ENCODE assay signal across 10 cellular contexts in genomic region chr3:42129014-42129953, GRCh38. TPM values are rescaled to one million over a fixed set of nuclear protein-coding genes. Genes with fewer than 3 reads are reported as not detected.
DNase-seq lines count a peak whose midpoint lies in the region; ATAC-seq and TF ChIP-seq lines count a peak whose summit lies in the region.
"Had no signal": no experiment of that assay in that cellular context is flagged by ENCODE, and none has a peak within 500 bp of the region (broad histone marks: within the 10 kb centered on the region; RNA-seq: fewer than 3 reads in every experiment).

No MANE protein-coding gene starts in this region.

- H3K4me3 ChIP-seq in GM12864 (ENCODE audit: low read depth, low read length) = no peak overlapping the region
- peak overlapping the region in 1 of 2 donors; percentile 12 for H3K4me3 ChIP-seq in muscle layer of duodenum (ENCODE audit: low read depth in 1 of 2, low read length in 2 of 2)
- H3K4me3 ChIP-seq in esophagus muscularis mucosa = no peak overlapping the region

- 70% methylated on average over 18 of the region's 18 CpGs for WGBS in esophagus muscularis mucosa

- H3K9me3 ChIP-seq in muscle layer of duodenum (ENCODE audit: control insufficient read depth in 1 of 2, low read length in 2 of 2) (no peaks in the 10 kb centered on the region), esophagus muscularis mucosa (no peaks in the 10 kb centered on the region)

- TF ChIP-seq POLR2A in esophagus muscularis mucosa (IDR thresholded peaks at IDR 0.05; ENCODE audit: low read depth) = no peak

- peak; percentile 61 for DNase-seq in GM12864 (ENCODE audit: low read depth)
- peak; percentile 27 for DNase-seq in astrocyte of the hippocampus (ENCODE audit: low read depth, low spot score)
- no peak for DNase-seq in DMS79 treated with DMSO at 0.1 percent for 48 hours (lab: John Stamatoyannopoulos, UW)
- DNase-seq in DMS153 (lab: John Stamatoyannopoulos, UW) = no peak
- no peak for DNase-seq in esophagus muscularis mucosa (ENCODE audit: extremely low spot score)
- DNase-seq in HuH-7 (ENCODE audit: low spot score) = no peak
- DNase-seq: activated T-cell treated with anti-CD3 and anti-CD28 coated beads, Interleukin-2, amount 50 U/mL, for 48 hours had no signal

- no peaks in the 10 kb centered on the region for H3K27me3 ChIP-seq in muscle layer of duodenum (ENCODE audit: low read depth, low read length)
- H3K27me3 ChIP-seq in esophagus muscularis mucosa = no peaks in the 10 kb centered on the region

- TF ChIP-seq CTCF in GM12864 (IDR thresholded peaks at IDR 0.05; ENCODE audit: low read depth, low read length, missing control alignments) = no peak
- no peak for TF ChIP-seq CTCF in esophagus muscularis mucosa (IDR thresholded peaks at IDR 0.05)

- H3K4me1 ChIP-seq in muscle layer of duodenum (ENCODE audit: control insufficient read depth in 1 of 2, insufficient read depth in 2 of 2, low read length in 2 of 2) = peaks cover 4 to 12% of the 10 kb centered on the region in 2 donors
- peaks cover 10 to 20% (median 17%) of the 10 kb centered on the region in 4 donors for H3K4me1 ChIP-seq in esophagus muscularis mucosa

- intact Hi-C loops in esophagus muscularis mucosa (cut with DNase I) = no loop called here

- H3K36me3 ChIP-seq in muscle layer of duodenum (ENCODE audit: control insufficient read depth in 1 of 2, insufficient read depth in 2 of 2, low read length in 2 of 2) = peaks cover 0 to 8% of the 10 kb centered on the region in 2 donors
- peaks cover 9 to 29% (median 17%) of the 10 kb centered on the region in 4 donors for H3K36me3 ChIP-seq in esophagus muscularis mucosa

- peak; percentile 69 for ATAC-seq in HG02938 (IDR thresholded peaks at IDR 0.05; ENCODE audit: unreplicated experiment)
- ATAC-seq: Panc1 had no signal

- no peak for TF ChIP-seq EP300 in esophagus muscularis mucosa (IDR thresholded peaks at IDR 0.05)

- peak overlapping the region; percentile 79 for H3K27ac ChIP-seq in muscle layer of duodenum (ENCODE audit: low read length)
- peak overlapping the region in 1 of 4 donors; percentile 8 for H3K27ac ChIP-seq in esophagus muscularis mucosa (replicated peaks in 1 of 4)

RNA-seq across cellular contexts. Expression of gene TRAK1, which starts 38.1 kb away (rescaled TPM):
- total RNA-seq in esophagus muscularis mucosa = 10 to 100 TPM; 45.7 to 74.8 (median 57.7) TPM

Comparison
In these comparisons a context has a peak if more than half of its experiments do, and no peak if none do; other contexts are left out.
1. DNase-seq: peak in GM12864 (single experiment) and astrocyte of the hippocampus (single experiment); none in DMS79 treated with DMSO at 0.1 percent for 48 hours (single experiment), DMS153 (single experiment), esophagus muscularis mucosa (single experiment) and HuH-7 (single experiment).